8 cellular contexts compared by ENCODE assay signal in the genomic region with DNA sequence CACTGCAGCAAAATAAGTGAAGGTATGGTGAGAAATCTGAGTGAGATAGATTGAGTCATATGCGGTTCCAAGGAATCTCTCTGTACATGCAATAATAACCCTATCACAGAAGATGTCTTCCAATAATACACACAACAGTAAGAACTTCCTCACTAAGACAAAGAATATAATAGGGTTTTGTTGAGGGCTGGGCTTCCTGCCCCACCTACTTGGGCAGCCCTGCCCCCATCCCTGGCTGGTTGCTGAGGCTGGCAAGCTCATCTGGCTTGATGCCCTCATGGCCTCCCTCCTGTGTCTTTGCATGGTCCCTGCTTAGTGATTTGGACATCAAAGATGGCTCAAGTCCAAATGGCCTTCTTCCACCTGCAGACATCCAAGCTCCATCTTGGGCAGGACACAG. TPM values are rescaled to one million over a fixed set of nuclear protein-coding genes. Genes with fewer than 3 reads are reported as not detected.
DNase-seq lines count a peak whose midpoint lies in the region; ATAC-seq and TF ChIP-seq lines count a peak whose summit lies in the region.

No MANE protein-coding gene starts in this region.

- no peaks in the 10 kb centered on the region for H3K36me3 Mint-ChIP-seq in activated naive CD8-positive, alpha-beta T cell
- no peaks in the 10 kb centered on the region for H3K36me3 Mint-ChIP-seq in stimulated activated memory B cell treated with anti-CD40 and anti-IgM and Interleukin-4, amounts not matched to agents 10 μg/mL and 1 μg/mL and 100 μg/mL, for 72 hours

- peak overlapping the region; percentile 82 for H3K27ac Mint-ChIP-seq in activated naive CD8-positive, alpha-beta T cell
- H3K27ac Mint-ChIP-seq in stimulated activated memory B cell treated with anti-CD40 and anti-IgM and Interleukin-4, amounts not matched to agents 10 μg/mL and 1 μg/mL and 100 μg/mL, for 72 hours: no peak overlapping the region

- POLR2A ChIA-PET in GM10248 (lab: Yijun Ruan, JAX): no interaction called here

- H3K27me3 Mint-ChIP-seq in activated naive CD8-positive, alpha-beta T cell: no peaks in the 10 kb centered on the region
- no peaks in the 10 kb centered on the region for H3K27me3 Mint-ChIP-seq in stimulated activated memory B cell treated with anti-CD40 and anti-IgM and Interleukin-4, amounts not matched to agents 10 μg/mL and 1 μg/mL and 100 μg/mL, for 72 hours

- H3K9me3 Mint-ChIP-seq in activated naive CD8-positive, alpha-beta T cell (ENCODE audit: low read depth): no peaks in the 10 kb centered on the region
- no peaks in the 10 kb centered on the region for H3K9me3 Mint-ChIP-seq in stimulated activated memory B cell treated with anti-CD40 and anti-IgM and Interleukin-4, amounts not matched to agents 10 μg/mL and 1 μg/mL and 100 μg/mL, for 72 hours

- H3K4me1 Mint-ChIP-seq in activated naive CD8-positive, alpha-beta T cell (ENCODE audit: low read depth): peaks cover 32% of the 10 kb centered on the region
- peaks cover 12% of the 10 kb centered on the region for H3K4me1 Mint-ChIP-seq in stimulated activated memory B cell treated with anti-CD40 and anti-IgM and Interleukin-4, amounts not matched to agents 10 μg/mL and 1 μg/mL and 100 μg/mL, for 72 hours

- CTCF ChIA-PET in GM10248 (lab: Yijun Ruan, JAX): interaction anchor here (1.2 kb wide), 1 partner anchor 12 kb away, joined by 6 read pairs; no protein-coding TSS in a partner anchor

- peak overlapping the region; percentile 100 for H3K4me3 Mint-ChIP-seq in activated naive CD8-positive, alpha-beta T cell
- no peak overlapping the region for H3K4me3 Mint-ChIP-seq in stimulated activated memory B cell treated with anti-CD40 and anti-IgM and Interleukin-4, amounts not matched to agents 10 μg/mL and 1 μg/mL and 100 μg/mL, for 72 hours

- DNase-seq in C1 segment of cervical spinal cord (lab: John Stamatoyannopoulos, UW) (peak in 12 of 14 donors; percentile 6 to 78 (median 64)), LHCN-M2 (ENCODE audit: low read depth) (peak; percentile 14), inferior parietal cortex (ENCODE audit: extremely low spot score) (peak; percentile 67), GM10248 (ENCODE audit: extremely low spot score) (no peak), SK-N-DZ (ENCODE audit: low spot score) (no peak), HK-2 (ENCODE audit: unreplicated experiment) (no peak)

- no peak for ATAC-seq in stimulated activated memory B cell treated with anti-CD40 and anti-IgM and Interleukin-4, amounts not matched to agents 10 μg/mL and 1 μg/mL and 100 μg/mL, for 72 hours

- TF ChIP-seq CTCF in GM10248 (IDR thresholded peaks at IDR 0.05; ENCODE audit: control extremely low read depth, extremely low read depth, low read depth, missing control alignments): no peak

RNA-seq across cellular contexts. Expression of a gene that starts 2.7 kb away (rescaled TPM):
- total RNA-seq in LHCN-M2 (2014; rRNA removed): 11.9 and 15.7 TPM in 2 replicates
- 11.5 TPM for polyA plus RNA-seq in LHCN-M2 (2012)
- 12.8 and 13.9 TPM in 2 replicates for polyA plus RNA-seq in SK-N-DZ (2014; cell fraction: cytosol; rRNA removed)
- 14.9 and 16.0 TPM in 2 replicates for polyA plus RNA-seq in SK-N-DZ (2014; cell fraction: nucleus; rRNA removed)

Comparison
In these comparisons a context has a peak if more than half of its experiments do, and no peak if none do; other contexts are left out.
1. DNase-seq: peak in C1 segment of cervical spinal cord (12 of 14), LHCN-M2 (single experiment) and inferior parietal cortex (single experiment); none in GM10248 (single experiment), SK-N-DZ (single experiment) and HK-2 (single experiment).